Comparison of ENCODE assay signal across 9 cellular contexts in genomic region chr1:23568608-23569383, GRCh38. TPM values are rescaled to one million over a fixed set of nuclear protein-coding genes. Genes with fewer than 3 reads are reported as not detected.
DNase-seq lines count a peak whose midpoint lies in the region; ATAC-seq and TF ChIP-seq lines count a peak whose summit lies in the region.
"Had no signal": no experiment of that assay in that cellular context is flagged by ENCODE, and none has a peak within 500 bp of the region (broad histone marks: within the 10 kb centered on the region; RNA-seq: fewer than 3 reads in every experiment).

No MANE protein-coding gene starts in this region.

- no peak for TF ChIP-seq CTCF in activated CD8-positive, alpha-beta T cell treated with anti-CD3 and anti-CD28 coated beads for 36 hours (IDR thresholded peaks at IDR 0.05)
- no peak for TF ChIP-seq CTCF in sigmoid colon (IDR thresholded peaks at IDR 0.05)

- intact Hi-C loops in activated CD8-positive, alpha-beta T cell treated with anti-CD3 and anti-CD28 coated beads for 36 hours (cut with micrococcal nuclease): no loop called here
- intact Hi-C loops in right cardiac atrium (cut with DNase I) (no loop called here), sigmoid colon (cut with DNase I) (no loop called here)

- no peaks in the 10 kb centered on the region for H3K9me3 Mint-ChIP-seq in activated CD8-positive, alpha-beta T cell treated with anti-CD3 and anti-CD28 coated beads for 36 hours

- peak overlapping the region; percentile 70 for H3K27ac Mint-ChIP-seq in activated CD8-positive, alpha-beta T cell treated with anti-CD3 and anti-CD28 coated beads for 36 hours

- peaks cover 9% of the 10 kb centered on the region for H3K4me1 Mint-ChIP-seq in activated CD8-positive, alpha-beta T cell treated with anti-CD3 and anti-CD28 coated beads for 36 hours (ENCODE audit: low read depth)

- 46 to 50% methylated on average over 16 of the region's 16 CpGs for WGBS in GM23248 (ENCODE audit: low coverage in 1 of 2, low lambda C conversion rate in 2 of 2, missing lambda C conversion rate in 2 of 2), 2 experiments
- 23% methylated on average over 16 of the region's 16 CpGs for WGBS in right cardiac atrium
- 29 to 49% methylated on average over 16 of the region's 16 CpGs for WGBS in sigmoid colon, 2 donors

- H3K27me3 ChIP-seq in GM23248 (replicated peaks; ENCODE audit: insufficient read depth): no peaks in the 10 kb centered on the region
- H3K27me3 ChIP-seq in right cardiac atrium (ENCODE audit: control insufficient read depth, insufficient read depth): no peaks in the 10 kb centered on the region
- no peaks in the 10 kb centered on the region for H3K27me3 ChIP-seq in sigmoid colon

- no peak for TF ChIP-seq POLR2A in sigmoid colon (IDR thresholded peaks at IDR 0.05)

- H3K9me3 ChIP-seq in GM23248 (ENCODE audit: low read depth) (no peaks in the 10 kb centered on the region), right cardiac atrium (ENCODE audit: control insufficient read depth, low read length) (no peaks in the 10 kb centered on the region), sigmoid colon (no peaks in the 10 kb centered on the region)

- CTCF ChIA-PET in activated CD8-positive, alpha-beta T cell treated with anti-CD3 and anti-CD28 coated beads for 36 hours (lab: Charles Lee): interaction anchor here (0.6 to 16.5 kb wide), 7 partner anchors 8 to 67 kb away, joined by 3 to 168 read pairs (median 4); partner anchors contain the start of gene ID3

- peak overlapping the region; percentile 88 for H3K9ac ChIP-seq in GM23248

- H3K4me3 ChIP-seq in GM23248 (peak overlapping the region; percentile 64), right cardiac atrium (ENCODE audit: low read length) (peak overlapping the region; percentile 95), sigmoid colon (peak overlapping the region; percentile 46 to 87 (median 64))

- H3K36me3 ChIP-seq in GM23248 (ENCODE audit: low read depth) (no peaks in the 10 kb centered on the region), sigmoid colon (no peaks in the 10 kb centered on the region)

- H3K4me3 Mint-ChIP-seq in activated CD8-positive, alpha-beta T cell treated with anti-CD3 and anti-CD28 coated beads for 36 hours: peak overlapping the region; percentile 71

- no peaks in the 10 kb centered on the region for H4K20me1 ChIP-seq in GM23248 (ENCODE audit: insufficient read depth)

- H2AFZ ChIP-seq in GM23248: peak overlapping the region; percentile 72

- no peaks in the 10 kb centered on the region for H3K9me2 ChIP-seq in GM23248 (ENCODE audit: insufficient read depth)

- peak overlapping the region; percentile 71 for H3K4me2 ChIP-seq in GM23248 (ENCODE audit: unreplicated experiment)

- TF ChIP-seq EP300 in sigmoid colon (IDR thresholded peaks at IDR 0.05): no peak

- in situ Hi-C loops in GM23248 (cut with MboI): no loop called here

- H3K27me3 Mint-ChIP-seq in activated CD8-positive, alpha-beta T cell treated with anti-CD3 and anti-CD28 coated beads for 36 hours: peaks cover 9% of the 10 kb centered on the region

- H3K36me3 Mint-ChIP-seq in activated CD8-positive, alpha-beta T cell treated with anti-CD3 and anti-CD28 coated beads for 36 hours (ENCODE audit: low read depth): no peaks in the 10 kb centered on the region

- 0 out of 2 replicates have a peak, but pooled peaks cover 4% of the 10 kb centered on the region for H3K79me2 ChIP-seq in GM23248 (ENCODE audit: insufficient read depth)

- peaks cover 19% of the 10 kb centered on the region for H3K4me1 ChIP-seq in GM23248 (ENCODE audit: insufficient read depth)
- H3K4me1 ChIP-seq in right cardiac atrium (ENCODE audit: control insufficient read depth, insufficient read depth, low read length): peaks cover 6% of the 10 kb centered on the region
- H3K4me1 ChIP-seq in sigmoid colon: peaks cover 0 to 19% (median 16%) of the 10 kb centered on the region in 4 donors

- H3F3A ChIP-seq in GM23248 (ENCODE audit: insufficient read depth): peaks cover 21% of the 10 kb centered on the region

- no peak for ATAC-seq in activated CD8-positive, alpha-beta T cell treated with anti-CD3 and anti-CD28 coated beads for 36 hours
- ATAC-seq in right cardiac atrium (peak; percentile 17 to 46), GM19455 (IDR thresholded peaks at IDR 0.05; ENCODE audit: unreplicated experiment) (no peak), GM18909 (IDR thresholded peaks at IDR 0.05; ENCODE audit: poor library complexity, unreplicated experiment) (no peak), HG02588 (IDR thresholded peaks at IDR 0.05; ENCODE audit: unreplicated experiment) (no peak)

- DNase-seq in GM23248 (peak; percentile 41), right cardiac atrium (peak in 1 of 3 donors; percentile 60), sigmoid colon (peak; percentile 66), epidermal melanocyte (ENCODE audit: insufficient read length, low spot score) (no peak)
- no peak for DNase-seq in activated CD8-positive, alpha-beta T cell treated with anti-CD3 and anti-CD28 coated beads for 36 hours
- DNase-seq: HCEC 1CT had no signal

- H3K27ac ChIP-seq in GM23248 (peak overlapping the region; percentile 46), right cardiac atrium (ENCODE audit: low read length) (peak overlapping the region; percentile 73), sigmoid colon (peak overlapping the region; percentile 75 to 83 (median 82))

- POLR2A ChIA-PET in activated CD8-positive, alpha-beta T cell treated with anti-CD3 and anti-CD28 coated beads for 36 hours (lab: Charles Lee): interaction anchor here (0.9 to 2.5 kb wide), 4 partner anchors 8 to 15 kb away, joined by 3 to 12 read pairs (median 6); partner anchors contain the start of gene ID3

RNA-seq across cellular contexts. Expression of gene ID3, which starts 9.5 kb away (rescaled TPM):
- 332 and 376 TPM in 2 replicates for total RNA-seq in GM23248 (2014; rRNA removed; shearing (Covaris generic))
- polyA plus RNA-seq in GM23248 (2016; fragmentation: Nextera tagmentation; extraction: Ambion mirVana) (680 and 684 TPM in 2 replicates), right cardiac atrium (208 TPM), sigmoid colon (100 to 1,000 TPM; 114 to 232 (median 220) TPM)
- total RNA-seq in activated CD8-positive, alpha-beta T cell treated with anti-CD3 and anti-CD28 coated beads for 36 hours: 10 to 100 TPM; 70.4 to 74.3 TPM
- total RNA-seq in right cardiac atrium (100 to 1,000 TPM; 162 to 225 (median 179) TPM), sigmoid colon (100 to 1,000 TPM in 2 of 4 donors, 10 to 100 TPM in 2; 72.1 to 144 (median 92.6) TPM)

RNA-seq across cellular contexts. Expression of gene E2F2, which starts 37.8 kb away (rescaled TPM):
- total RNA-seq in GM23248 (2014; rRNA removed; shearing (Covaris generic)): 1.1 and 1.2 TPM in 2 replicates
- polyA plus RNA-seq in GM23248 (2016; fragmentation: Nextera tagmentation; extraction: Ambion mirVana) (0.20 and 0.51 TPM in 2 replicates), right cardiac atrium (0.05 TPM), sigmoid colon (10 to 100 TPM in 1 of 3 donors, 1 to 10 TPM in 2; 2.4 to 10.6 (median 6.0) TPM)
- 10 to 100 TPM; 23.7 to 25.3 TPM for total RNA-seq in activated CD8-positive, alpha-beta T cell treated with anti-CD3 and anti-CD28 coated beads for 36 hours
- total RNA-seq in right cardiac atrium (under 1 TPM in 3 of 4 donors, not detected in 1; 0.06 to 0.82 (median 0.40) TPM), sigmoid colon (under 1 TPM in 2 of 4 donors, not detected in 2; 0.14 to 0.28 TPM)

Comparison
In these comparisons a context has a peak if more than half of its experiments do, and no peak if none do; other contexts are left out.
1. DNase-seq: peak in GM23248 (single experiment) and sigmoid colon (single experiment); none in activated CD8-positive, alpha-beta T cell treated with anti-CD3 and anti-CD28 coated beads for 36 hours (single experiment) and epidermal melanocyte (single experiment).
2. ATAC-seq: peak in right cardiac atrium (2 of 2); none in activated CD8-positive, alpha-beta T cell treated with anti-CD3 and anti-CD28 coated beads for 36 hours (single experiment), GM19455 (single experiment), GM18909 (single experiment) and HG02588 (single experiment).
3. RNA of gene E2F2, which starts 37.8 kb away (total RNA-seq): 23.7 to 25.3 TPM in activated CD8-positive, alpha-beta T cell treated with anti-CD3 and anti-CD28 coated beads for 36 hours; 1.1 to 1.2 TPM in GM23248, 0.06 to 0.82 TPM in right cardiac atrium and 0.14 to 0.28 TPM in sigmoid colon; every median in the first group is over 10 times any median in the second.
4. Peak in every context shown above with its lines, with median percentiles within 50 percentile points of each other: H3K27ac ChIP-seq and H3K4me3 ChIP-seq.